Comparison of ENCODE assay signal across 12 cellular contexts in genomic region chr15:58886921-58887320, GRCh38.
"Had no signal": no experiment of that assay in that cellular context is flagged by ENCODE, and none has a peak within 500 bp of the region (broad histone marks: within the 10 kb centered on the region; RNA-seq: fewer than 3 reads in every experiment).

No MANE protein-coding gene starts in this region.

- H3K4me1 ChIP-seq: gastrocnemius medialis, heart right ventricle, tibial artery, vagina had no signal

- DNase-seq: activated CD4-positive, alpha-beta memory T cell treated with anti-CD3 and anti-CD28 coated beads for 36 hours; effector CD4-positive, alpha-beta T cell; gastrocnemius medialis; heart right ventricle; ovary; SK-N-SH; tibial artery had no signal

- H3K9me2 ChIP-seq: SK-N-SH had no signal

- H3K4me3 Mint-ChIP-seq: activated CD4-positive, alpha-beta memory T cell treated with anti-CD3 and anti-CD28 coated beads for 36 hours had no signal

- H3K4me2 ChIP-seq: SK-N-SH had no signal

- H3K9me3 Mint-ChIP-seq: activated CD4-positive, alpha-beta memory T cell treated with anti-CD3 and anti-CD28 coated beads for 36 hours; activated T-helper 2 cell treated with anti-CD3 and anti-CD28 coated beads, Interferon-gamma antibody, Interleukin-2, Interleukin-4, amounts not matched to agents 10 μg/mL and 5 μg/mL and 100 μg/mL, durations not matched to agents 14 hours and 24 hours and 36 hours had no signal

- H3K27ac ChIP-seq: coronary artery, gastrocnemius medialis, heart right ventricle, ovary, tibial artery, vagina had no signal

- H3K27me3 ChIP-seq: gastrocnemius medialis, heart right ventricle, ovary, tibial artery, vagina had no signal

- H3K27ac Mint-ChIP-seq: activated CD4-positive, alpha-beta memory T cell treated with anti-CD3 and anti-CD28 coated beads for 36 hours; activated T-helper 2 cell treated with anti-CD3 and anti-CD28 coated beads, Interferon-gamma antibody, Interleukin-2, Interleukin-4, amounts not matched to agents 10 μg/mL and 5 μg/mL and 100 μg/mL, durations not matched to agents 14 hours and 24 hours and 36 hours had no signal

- FAIRE-seq: islet of Langerhans had no signal

- H3K36me3 ChIP-seq: ovary had no signal

- H3K4me3 ChIP-seq: coronary artery, gastrocnemius medialis, heart right ventricle, ovary, tibial artery, vagina had no signal

- H3K9me3 ChIP-seq: gastrocnemius medialis, heart right ventricle, ovary, SK-N-SH, tibial artery, vagina had no signal

- ATAC-seq: gastrocnemius medialis, heart right ventricle, left lobe of liver had no signal

- H3K9ac ChIP-seq: SK-N-SH had no signal

- H3K27me3 Mint-ChIP-seq: activated CD4-positive, alpha-beta memory T cell treated with anti-CD3 and anti-CD28 coated beads for 36 hours had no signal
